Comparison of ENCODE assay signal across 23 cellular contexts in genomic region chrX:100207331-100208024, GRCh38.
DNase-seq lines count a peak whose midpoint lies in the region; ATAC-seq and TF ChIP-seq lines count a peak whose summit lies in the region.
"Had no signal": no experiment of that assay in that cellular context is flagged by ENCODE, and none has a peak within 500 bp of the region (broad histone marks: within the 10 kb centered on the region; RNA-seq: fewer than 3 reads in every experiment).

No MANE protein-coding gene starts in this region.

- H3K27me3 ChIP-seq in BLaER1, result peaks cover 77% of the 10 kb centered on the region
- no peaks in the 10 kb centered on the region for H3K27me3 ChIP-seq in endodermal cell (ENCODE audit: control insufficient read depth, insufficient read depth, low read length, poor library complexity, severe bottlenecking)
- H3K27me3 ChIP-seq: cardiac muscle cell had no signal

- H3K36me3 ChIP-seq in BLaER1, result no peaks in the 10 kb centered on the region
- H3K36me3 ChIP-seq in endodermal cell (ENCODE audit: control insufficient read depth, insufficient read depth, low read length), result no peaks in the 10 kb centered on the region
- H3K36me3 ChIP-seq: cardiac muscle cell, HAP-1 had no signal

- DNase-seq in endodermal cell (peak; percentile 38), HK-2 (ENCODE audit: unreplicated experiment) (no peak), NCI-H1092 (lab: John Stamatoyannopoulos, UW) (no peak)
- no peak for DNase-seq in stimulated activated CD4-positive, alpha-beta T cell treated with anti-CD3 and anti-CD28 coated beads, Interleukin-4, amount 100 ng/mL, for 24 hours
- DNase-seq: 8988T; activated naive CD4-positive, alpha-beta T cell treated with Interleukin-2 at 50 U/mL for 16 hours; activated T-cell treated with anti-CD3 and anti-CD28 coated beads, Interleukin-2, amount 50 U/mL, for 24 hours; amniotic stem cell; head of caudate nucleus; mucosa of descending colon; NCI-H187 treated with DMSO at 0.1 percent for 48 hours; retina; T1000 had no signal

- H3K27ac ChIP-seq in BLaER1 (no peak overlapping the region), endodermal cell (ENCODE audit: low read depth, low read length) (no peak overlapping the region)
- H3K27ac ChIP-seq: cardiac muscle cell, RWPE1 had no signal

- no peak overlapping the region for H3K9ac ChIP-seq in BLaER1
- no peak overlapping the region for H3K9ac ChIP-seq in endodermal cell (ENCODE audit: extremely low read depth, low read length, poor library complexity, severe bottlenecking)

- H3K4me1 ChIP-seq in BLaER1, result peaks cover 13% of the 10 kb centered on the region
- H3K4me1 ChIP-seq in endodermal cell (ENCODE audit: control insufficient read depth, insufficient read depth, low read length), result no peaks in the 10 kb centered on the region
- H3K4me1 ChIP-seq: HAP-1 had no signal

- no peaks in the 10 kb centered on the region for H3K27me3 Mint-ChIP-seq in endodermal cell (ENCODE audit: insufficient read depth)
- H3K27me3 Mint-ChIP-seq: dendritic cell treated with granulocyte-macrophage colony-stimulating factor and Interleukin-4, amounts not matched to agents 40 ng/mL and 50 ng/mL, for 4 days had no signal

- H3K4me2 ChIP-seq in BLaER1, result peak overlapping the region; percentile 59

- no peaks in the 10 kb centered on the region for H3K36me3 Mint-ChIP-seq in endodermal cell (ENCODE audit: low read depth)

- no peak overlapping the region for H3K4me3 Mint-ChIP-seq in endodermal cell
- H3K4me3 Mint-ChIP-seq: activated T-cell treated with anti-CD3 and anti-CD28 coated beads, Interleukin-2, amount 50 U/mL, for 24 hours; dendritic cell treated with granulocyte-macrophage colony-stimulating factor and Interleukin-4, amounts not matched to agents 40 ng/mL and 50 ng/mL, for 4 days had no signal

- no peaks in the 10 kb centered on the region for H3K9me3 Mint-ChIP-seq in endodermal cell
- H3K9me3 Mint-ChIP-seq: activated T-cell treated with anti-CD3 and anti-CD28 coated beads, Interleukin-2, amount 50 U/mL, for 24 hours; dendritic cell treated with granulocyte-macrophage colony-stimulating factor and Interleukin-4, amounts not matched to agents 40 ng/mL and 50 ng/mL, for 4 days had no signal

- no peak for TF ChIP-seq CTCF in endodermal cell (conservative IDR thresholded peaks at IDR 0.05)

- H3K9me3 ChIP-seq in BLaER1 (no peaks in the 10 kb centered on the region), endodermal cell (ENCODE audit: control insufficient read depth, low read length) (no peaks in the 10 kb centered on the region)
- H3K9me3 ChIP-seq: HAP-1, mucosa of descending colon had no signal

- H3K27ac Mint-ChIP-seq in endodermal cell, result no peak overlapping the region
- H3K27ac Mint-ChIP-seq: activated T-cell treated with anti-CD3 and anti-CD28 coated beads, Interleukin-2, amount 50 U/mL, for 24 hours; dendritic cell treated with granulocyte-macrophage colony-stimulating factor and Interleukin-4, amounts not matched to agents 40 ng/mL and 50 ng/mL, for 4 days had no signal

- WGBS in endodermal cell (ENCODE audit: insufficient coverage in 1 of 2, insufficient read length in 1 of 2), 2 experiments, result 79 to 100% methylated on average over 1 to 3 of the region's 5 CpGs

- ATAC-seq in GM21360 (IDR thresholded peaks at IDR 0.05; ENCODE audit: unreplicated experiment), result peak; percentile 97
- peak; percentile 74 for ATAC-seq in HG03469 (IDR thresholded peaks at IDR 0.05; ENCODE audit: unreplicated experiment)
- ATAC-seq in GM19452 (IDR thresholded peaks at IDR 0.05; ENCODE audit: unreplicated experiment), result no peak
- ATAC-seq: K562, mucosa of descending colon, SK-N-SH treated with all-trans-retinoic acid at 6 μM for 48 hours had no signal

- H3K4me1 Mint-ChIP-seq in endodermal cell, result no peaks in the 10 kb centered on the region

- H3K4me3 ChIP-seq in BLaER1, result no peak overlapping the region
- no peak overlapping the region for H3K4me3 ChIP-seq in endodermal cell (ENCODE audit: low read length)
- H3K4me3 ChIP-seq: cardiac muscle cell, HAP-1, K562, mucosa of descending colon had no signal

- no peaks in the 10 kb centered on the region; the same call in 1 of the 2 replicates for H4K20me1 ChIP-seq in BLaER1
